9 cellular contexts compared by ENCODE assay signal in the genomic region with DNA sequence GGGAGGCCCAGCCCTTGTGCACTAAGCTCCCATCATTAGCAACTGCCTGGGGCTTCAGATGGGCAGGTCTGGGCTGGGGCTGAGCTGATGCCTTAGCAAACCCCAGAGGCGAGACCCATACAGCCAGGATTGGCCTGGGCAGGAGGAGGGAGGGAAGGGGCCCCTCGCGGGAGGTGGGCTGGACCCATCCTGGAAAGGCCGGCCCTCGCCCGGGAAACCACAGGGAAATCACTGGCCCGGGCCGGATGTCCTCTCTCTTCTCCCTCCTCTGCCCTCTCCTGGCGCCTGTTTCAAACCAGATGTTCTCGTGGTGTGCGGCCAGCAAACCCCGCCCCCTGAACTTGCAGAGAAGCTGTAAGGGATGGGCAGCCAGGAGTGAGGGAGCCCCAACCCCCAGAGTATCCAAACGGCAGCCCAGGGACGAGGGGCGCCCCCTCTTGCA. TPM values are rescaled to one million over a fixed set of nuclear protein-coding genes. Genes with fewer than 3 reads are reported as not detected.
DNase-seq lines count a peak whose midpoint lies in the region; TF ChIP-seq lines count a peak whose summit lies in the region.
"Had no signal": no experiment of that assay in that cellular context is flagged by ENCODE, and none has a peak within 500 bp of the region (broad histone marks: within the 10 kb centered on the region; RNA-seq: fewer than 3 reads in every experiment).

No MANE protein-coding gene starts in this region.

- no peak overlapping the region for H3K4me3 ChIP-seq in fibroblast of villous mesenchyme (ENCODE audit: low read depth, low read length)

- DNase-seq in GM04504 (ENCODE audit: low read depth) (peak; percentile 57), RWPE1 (ENCODE audit: low spot score) (peak; percentile 71), fibroblast of villous mesenchyme (ENCODE audit: low read depth) (peak; percentile 74), posterior vena cava (ENCODE audit: low spot score) (peak; percentile 87), SKM-1 treated with dmso at 0.1 percent for 144 hours (lab: John Stamatoyannopoulos, UW; ENCODE audit: unreplicated experiment) (no peak), SIG-M5 (lab: John Stamatoyannopoulos, UW) (no peak), KG1 (lab: John Stamatoyannopoulos, UW) (no peak), NK-92 (lab: John Stamatoyannopoulos, UW; ENCODE audit: unreplicated experiment) (no peak)
- DNase-seq: naive B cell had no signal

- POLR2A ChIA-PET in RWPE1 (lab: Yijun Ruan, JAX; ENCODE audit: low non-redundant PET) = no interaction called here

- intact Hi-C loops in posterior vena cava (cut with DNase I) = loop anchor here in 1 of 2 donors (5.0 kb wide), 1 partner anchor 420 kb away; no protein-coding TSS in a partner anchor

- TF ChIP-seq CTCF in RWPE1 (conservative IDR thresholded peaks at IDR 0.05; ENCODE audit: low read depth) (no peak), fibroblast of villous mesenchyme (IDR thresholded peaks at IDR 0.05; ENCODE audit: insufficient read depth, low read depth, low read length) (peak; percentile 15)

- peak overlapping the region; percentile 76 for H3K27ac ChIP-seq in RWPE1

- CTCF ChIA-PET in RWPE1 (lab: Yijun Ruan, JAX) = interaction anchor here (1.3 kb wide), 1 partner anchor 61 kb away, joined by 3 read pairs; the partner anchor contains the start of gene GAS6

RNA-seq across cellular contexts. Expression of gene TMEM255B, which starts 43.1 kb away (rescaled TPM):
- total RNA-seq in fibroblast of villous mesenchyme (0.43 and 1.6 TPM in 2 replicates), posterior vena cava (10 to 100 TPM; 20.2 to 22.9 TPM)

Comparison
In these comparisons a context has a peak if more than half of its experiments do, and no peak if none do; other contexts are left out.
1. DNase-seq: peak in GM04504 (single experiment), RWPE1 (single experiment), fibroblast of villous mesenchyme (single experiment) and posterior vena cava (single experiment); none in SKM-1 treated with dmso at 0.1 percent for 144 hours (single experiment), SIG-M5 (single experiment), KG1 (single experiment) and NK-92 (single experiment).